9 cellular contexts compared by ENCODE assay signal in genomic region chr3:32313723-32314473, GRCh38.
DNase-seq lines count a peak whose midpoint lies in the region; ATAC-seq and TF ChIP-seq lines count a peak whose summit lies in the region.
"Had no signal": no experiment of that assay in that cellular context is flagged by ENCODE, and none has a peak within 500 bp of the region (broad histone marks: within the 10 kb centered on the region; RNA-seq: fewer than 3 reads in every experiment).

No MANE protein-coding gene starts in this region.

- no peak overlapping the region for H3K27ac ChIP-seq in A673 (ENCODE audit: low read depth, low read length, poor library complexity, severe bottlenecking)
- H3K27ac ChIP-seq: coronary artery had no signal

- no peaks in the 10 kb centered on the region for H3K4me1 ChIP-seq in A673 (ENCODE audit: insufficient read depth, low read length, poor library complexity, severe bottlenecking)

- no peak overlapping the region for H3K4me3 ChIP-seq in A673 (ENCODE audit: low read depth, low read length, poor library complexity, severe bottlenecking)
- H3K4me3 ChIP-seq: coronary artery had no signal

- peak overlapping the region; percentile 87 for H3K27ac Mint-ChIP-seq in activated naive CD4-positive, alpha-beta T cell treated with anti-CD3 and anti-CD28 coated beads, Interleukin-2, amount 10 ng/mL, durations not matched to agents 7 days and 5 days

- intact Hi-C loops in A673 (cut with micrococcal nuclease; ENCODE audit: unreplicated experiment), result no loop called here

- no peaks in the 10 kb centered on the region for H3K27me3 ChIP-seq in A673 (replicated peaks; ENCODE audit: insufficient read depth, low read depth, low read length, poor library complexity)

- POLR2A ChIA-PET in A673 (lab: Charles Lee; ENCODE audit: low non-redundant PET), result no interaction called here

- H3K4me3 Mint-ChIP-seq in activated naive CD4-positive, alpha-beta T cell treated with anti-CD3 and anti-CD28 coated beads, Interleukin-2, amount 10 ng/mL, durations not matched to agents 7 days and 5 days, result peak overlapping the region; percentile 6

- TF ChIP-seq CTCF in A673 (conservative IDR thresholded peaks at IDR 0.05; ENCODE audit: low read depth, low read length), result no peak

- no peaks in the 10 kb centered on the region for H3K9me3 Mint-ChIP-seq in activated naive CD4-positive, alpha-beta T cell treated with anti-CD3 and anti-CD28 coated beads, Interleukin-2, amount 10 ng/mL, durations not matched to agents 7 days and 5 days

- H3K4me1 Mint-ChIP-seq in activated naive CD4-positive, alpha-beta T cell treated with anti-CD3 and anti-CD28 coated beads, Interleukin-2, amount 10 ng/mL, durations not matched to agents 7 days and 5 days, result peaks cover 41% of the 10 kb centered on the region

- BruUV-seq in A673 (replicated peaks; lab: Mats Ljungman, UMichigan), result no TSS peak

- no peaks in the 10 kb centered on the region for H3K36me3 ChIP-seq in A673 (ENCODE audit: insufficient read depth, low read length, poor library complexity, severe bottlenecking)

- H3K36me3 Mint-ChIP-seq in activated naive CD4-positive, alpha-beta T cell treated with anti-CD3 and anti-CD28 coated beads, Interleukin-2, amount 10 ng/mL, durations not matched to agents 7 days and 5 days, result peaks cover 4% of the 10 kb centered on the region

- H3K9me3 ChIP-seq in A673 (ENCODE audit: low read depth, low read length, poor library complexity, severe bottlenecking), result no peaks in the 10 kb centered on the region

- DNase-seq in A673 (ENCODE audit: low spot score) (peak; percentile 7), LHCN-M2 (ENCODE audit: low read depth) (peak; percentile 52), kidney tubule cell (ENCODE audit: low spot score) (peak; percentile 75), epidermal melanocyte (ENCODE audit: insufficient read length, low spot score) (no peak), NCI-H526 treated with DMSO at 0.1 percent for 48 hours (lab: John Stamatoyannopoulos, UW) (no peak)
- peak; percentile 27 for DNase-seq in activated naive CD4-positive, alpha-beta T cell treated with anti-CD3 and anti-CD28 coated beads, Interleukin-2, amount 10 ng/mL, durations not matched to agents 7 days and 5 days

- CTCF ChIA-PET in A673 (lab: Charles Lee), result interaction anchor here (0.7 kb wide), 1 partner anchor 402 kb away, joined by 4 read pairs; no protein-coding TSS in a partner anchor
- CTCF ChIA-PET in activated naive CD4-positive, alpha-beta T cell treated with anti-CD3 and anti-CD28 coated beads, Interleukin-2, amount 10 ng/mL, durations not matched to agents 7 days and 5 days (lab: Charles Lee), result interaction anchor here (0.7 to 2.0 kb wide), 4 partner anchors 10 to 58 kb away, joined by 3 to 5 read pairs (median 4); no protein-coding TSS in a partner anchor

- no peak for ATAC-seq in HG03159 (IDR thresholded peaks at IDR 0.05; ENCODE audit: unreplicated experiment)
- no peak for ATAC-seq in GM19455 (IDR thresholded peaks at IDR 0.05; ENCODE audit: unreplicated experiment)

- no peaks in the 10 kb centered on the region for H3K27me3 Mint-ChIP-seq in activated naive CD4-positive, alpha-beta T cell treated with anti-CD3 and anti-CD28 coated beads, Interleukin-2, amount 10 ng/mL, durations not matched to agents 7 days and 5 days

Comparison
In these comparisons a context has a peak if more than half of its experiments do, and no peak if none do; other contexts are left out.
1. DNase-seq: peak in A673 (single experiment), LHCN-M2 (single experiment), activated naive CD4-positive, alpha-beta T cell treated with anti-CD3 and anti-CD28 coated beads, Interleukin-2, amount 10 ng/mL, durations not matched to agents 7 days and 5 days (single experiment) and kidney tubule cell (single experiment); none in epidermal melanocyte (single experiment) and NCI-H526 treated with DMSO at 0.1 percent for 48 hours (single experiment).